In genomic region chr4:165439981-165440380, GRCh38 we compare ENCODE assay signal across 22 cellular contexts.
DNase-seq lines count a peak whose midpoint lies in the region; ATAC-seq and TF ChIP-seq lines count a peak whose summit lies in the region.
"Had no signal": no experiment of that assay in that cellular context is flagged by ENCODE, and none has a peak within 500 bp of the region (broad histone marks: within the 10 kb centered on the region; RNA-seq: fewer than 3 reads in every experiment).

No MANE protein-coding gene starts in this region.

- H3K27ac ChIP-seq in HEK293 (ENCODE audit: extremely low read depth, low read depth, low read length) (peak overlapping the region; percentile 21; the same call in 1 of the 2 replicates), SK-N-MC (peak overlapping the region; percentile 61; the same call in 1 of the 2 replicates), gastrocnemius medialis (no peak overlapping the region)
- H3K27ac ChIP-seq: SJSA1 had no signal

- peak; percentile 42 for DNase-seq in SK-N-MC (ENCODE audit: low read depth, low spot score)
- peak; percentile 50 for DNase-seq in choroid plexus epithelial cell (ENCODE audit: low read depth)
- no peak for DNase-seq in osteocyte (ENCODE audit: extremely low spot score, unreplicated experiment)
- DNase-seq in gastrocnemius medialis: no peak
- DNase-seq in BE2C: no peak
- no peak for DNase-seq in activated CD4-positive, alpha-beta T cell treated with anti-CD3 and anti-CD28 coated beads for 4 hours
- DNase-seq: activated CD4-positive, alpha-beta memory T cell treated with anti-CD3 and anti-CD28 coated beads for 36 hours; activated naive CD4-positive, alpha-beta T cell; activated T-cell treated with anti-CD3 and anti-CD28 coated beads, Interleukin-2, amount 50 U/mL, for 1 hour; aorta; H9; MV-4-11; naive thymus-derived CD8-positive, alpha-beta T cell; NCI-H748 treated with DMSO at 0.1 percent for 48 hours; stimulated activated CD4-positive, alpha-beta T cell treated with anti-CD3 and anti-CD28 coated beads, Interleukin-2, amount 100 ng/mL, for 48 hours had no signal

- no peaks in the 10 kb centered on the region for H3K36me3 Mint-ChIP-seq in osteocyte (ENCODE audit: unreplicated experiment)
- H3K36me3 Mint-ChIP-seq: activated CD4-positive, alpha-beta memory T cell treated with anti-CD3 and anti-CD28 coated beads for 36 hours; memory B cell; naive thymus-derived CD8-positive, alpha-beta T cell had no signal

- H3K4me3 ChIP-seq in HEK293 (ENCODE audit: low read depth, low read length) (no peak overlapping the region), SK-N-MC (peak overlapping the region; percentile 38), choroid plexus epithelial cell (ENCODE audit: low read depth, low read length) (no peak overlapping the region), gastrocnemius medialis (no peak overlapping the region), BE2C (ENCODE audit: low read depth, low read length) (no peak overlapping the region)
- H3K4me3 ChIP-seq: GM12878, K562, SJSA1 had no signal

- ATAC-seq in gastrocnemius medialis (no peak), GM19395 (IDR thresholded peaks at IDR 0.05; ENCODE audit: unreplicated experiment) (no peak)
- ATAC-seq: GM12878; K562; naive thymus-derived CD8-positive, alpha-beta T cell had no signal

- H3K36me3 ChIP-seq in HEK293 (ENCODE audit: control insufficient read depth in 2 of 2, insufficient read depth in 1 of 2, low read length in 2 of 2): no peaks in the 10 kb centered on the region
- no peaks in the 10 kb centered on the region for H3K36me3 ChIP-seq in SK-N-MC (ENCODE audit: insufficient read depth, low read length)
- H3K36me3 ChIP-seq in gastrocnemius medialis: no peaks in the 10 kb centered on the region
- H3K36me3 ChIP-seq in BE2C: no peaks in the 10 kb centered on the region
- H3K36me3 ChIP-seq: SJSA1 had no signal

- H3K27me3 Mint-ChIP-seq in osteocyte (ENCODE audit: unreplicated experiment): no peaks in the 10 kb centered on the region

- TF ChIP-seq POLR2A in gastrocnemius medialis (IDR thresholded peaks at IDR 0.05): no peak

- H3K4me3 Mint-ChIP-seq in osteocyte (ENCODE audit: unreplicated experiment): peak overlapping the region; percentile 63
- H3K4me3 Mint-ChIP-seq: activated CD4-positive, alpha-beta memory T cell treated with anti-CD3 and anti-CD28 coated beads for 36 hours; H9; memory B cell; naive thymus-derived CD8-positive, alpha-beta T cell; T-helper 2 cell treated with Interferon-gamma antibody and Interleukin-4, amounts not matched to agents 5 μg/mL and 100 μg/mL, for 36 hours had no signal

- H3K9me3 Mint-ChIP-seq in osteocyte (ENCODE audit: unreplicated experiment): no peaks in the 10 kb centered on the region
- H3K9me3 Mint-ChIP-seq: activated CD4-positive, alpha-beta memory T cell treated with anti-CD3 and anti-CD28 coated beads for 36 hours; H9; memory B cell; naive thymus-derived CD8-positive, alpha-beta T cell; T-helper 2 cell treated with Interferon-gamma antibody and Interleukin-4, amounts not matched to agents 5 μg/mL and 100 μg/mL, for 36 hours had no signal

- in situ Hi-C loops in gastrocnemius medialis (cut with MboI; ENCODE audit: low sequenced_read_pairs in 4 of 4): no loop called here

- no peak overlapping the region for H3K9ac ChIP-seq in SK-N-MC (ENCODE audit: insufficient read length)

- H3K27me3 ChIP-seq in gastrocnemius medialis (no peaks in the 10 kb centered on the region), BE2C (no peaks in the 10 kb centered on the region)
- H3K27me3 ChIP-seq: SJSA1 had no signal

- H3K27ac Mint-ChIP-seq in osteocyte (ENCODE audit: unreplicated experiment): peak overlapping the region; percentile 79
- H3K27ac Mint-ChIP-seq: activated CD4-positive, alpha-beta memory T cell treated with anti-CD3 and anti-CD28 coated beads for 36 hours; H9; memory B cell; naive thymus-derived CD8-positive, alpha-beta T cell; T-helper 2 cell treated with Interferon-gamma antibody and Interleukin-4, amounts not matched to agents 5 μg/mL and 100 μg/mL, for 36 hours had no signal

- POLR2A ChIA-PET in HEK293 (lab: Yijun Ruan, JAX): interaction anchor here (0.6 kb wide), 1 partner anchor 177 kb away, joined by 3 read pairs; no protein-coding TSS in a partner anchor

- CTCF ChIA-PET in HEK293 (lab: Yijun Ruan, JAX): interaction anchor here (0.7 to 1.0 kb wide), 3 partner anchors 18 to 85 kb away, joined by 3 to 4 read pairs (median 3); no protein-coding TSS in a partner anchor

- H3K4me1 Mint-ChIP-seq in osteocyte (ENCODE audit: unreplicated experiment): peaks cover 8% of the 10 kb centered on the region
- H3K4me1 Mint-ChIP-seq: memory B cell had no signal

- intact Hi-C loops in gastrocnemius medialis (cut with DNase I; ENCODE audit: low total_unique reads): no loop called here

- H3K4me1 ChIP-seq in HEK293 (ENCODE audit: control insufficient read depth, insufficient read depth, low read length): peaks cover 21% of the 10 kb centered on the region
- H3K4me1 ChIP-seq in gastrocnemius medialis: no peaks in the 10 kb centered on the region
- H3K4me1 ChIP-seq in BE2C: no peaks in the 10 kb centered on the region
- H3K4me1 ChIP-seq: SJSA1 had no signal

- no peaks in the 10 kb centered on the region for H3K9me3 ChIP-seq in HEK293 (ENCODE audit: control insufficient read depth, insufficient read depth, low read depth, low read length)
- H3K9me3 ChIP-seq in SK-N-MC (ENCODE audit: low read depth, low read length): no peaks in the 10 kb centered on the region
- no peaks in the 10 kb centered on the region for H3K9me3 ChIP-seq in gastrocnemius medialis
- no peaks in the 10 kb centered on the region for H3K9me3 ChIP-seq in BE2C
- H3K9me3 ChIP-seq: SJSA1 had no signal

- TF ChIP-seq CTCF in HEK293 (tag by site-specific recombination; IDR thresholded peaks at IDR 0.05) (no peak), choroid plexus epithelial cell (conservative IDR thresholded peaks at IDR 0.05; ENCODE audit: low read depth, low read length) (no peak), osteocyte (IDR thresholded peaks at IDR 0.05) (no peak), gastrocnemius medialis (IDR thresholded peaks at IDR 0.05 in 4 of 5, conservative IDR thresholded peaks at IDR 0.05 in 1 of 5) (no peak), BE2C (IDR thresholded peaks at IDR 0.05; ENCODE audit: low read depth, low read length) (no peak)

TF ChIP-seq in HEK293, 187 proteins besides CTCF, POLR2A, EP300 and RAD21:
- TF ChIP-seq ZIC2 (tag by site-specific recombination; IDR thresholded peaks at IDR 0.05): peak; percentile 59
- TF ChIP-seq ZNF324 (tag by site-specific recombination; IDR thresholded peaks at IDR 0.05): no peak
- TF ChIP-seq PRDM6 (tag by site-specific recombination; IDR thresholded peaks at IDR 0.05): peak; percentile 78

Comparison
In these comparisons a context has a peak if more than half of its experiments do, and no peak if none do; other contexts are left out.
1. H3K27ac ChIP-seq: peak in HEK293 (single experiment) and SK-N-MC (single experiment); none in gastrocnemius medialis (0 of 4).
2. DNase-seq: peak in SK-N-MC (single experiment) and choroid plexus epithelial cell (single experiment); none in osteocyte (single experiment), gastrocnemius medialis (0 of 2), BE2C (single experiment) and activated CD4-positive, alpha-beta T cell treated with anti-CD3 and anti-CD28 coated beads for 4 hours (0 of 2).